8 cellular contexts compared by ENCODE assay signal in the genomic region with DNA sequence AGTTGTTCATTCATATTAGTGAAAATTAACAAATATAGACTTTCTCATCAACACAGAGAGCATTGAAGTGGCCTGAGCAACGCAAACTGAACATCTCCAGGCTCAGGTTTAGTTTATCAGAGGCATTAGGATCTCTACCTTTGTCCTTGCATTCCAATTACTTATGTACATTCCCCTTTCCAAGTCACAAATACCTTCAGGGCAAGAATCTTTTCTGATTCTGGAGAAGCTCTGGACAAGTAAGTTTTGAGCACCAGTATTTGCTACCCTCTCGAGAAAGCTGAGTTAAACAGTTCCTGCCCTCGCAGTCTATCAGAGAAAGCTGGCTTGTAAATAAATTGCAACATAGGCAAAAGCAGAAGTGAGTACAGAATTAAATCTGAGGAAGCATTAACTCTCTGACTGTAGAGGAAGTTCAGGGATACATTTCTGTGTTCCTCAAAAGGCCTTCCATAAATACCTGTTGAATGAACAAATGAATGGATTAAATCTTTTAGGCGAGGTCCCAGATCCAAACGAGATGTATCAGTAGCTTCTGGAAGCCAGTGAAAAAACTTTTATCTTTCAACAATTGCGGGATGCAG.
DNase-seq lines count a peak whose midpoint lies in the region; TF ChIP-seq lines count a peak whose summit lies in the region.

No MANE protein-coding gene starts in this region.

- peaks cover 4% of the 10 kb centered on the region for H3K4me1 ChIP-seq in mucosa of stomach (ENCODE audit: control insufficient read depth, insufficient read depth, low read length)

- H3K4me3 ChIP-seq in choroid plexus epithelial cell (ENCODE audit: low read depth, low read length) (peak overlapping the region; percentile 89), mucosa of stomach (ENCODE audit: low read length) (peak overlapping the region; percentile 53)

- H3K36me3 ChIP-seq in mucosa of stomach (ENCODE audit: control insufficient read depth, insufficient read depth, low read length): no peaks in the 10 kb centered on the region

- H3K9ac ChIP-seq in mucosa of stomach (ENCODE audit: low read length): peak overlapping the region; percentile 84

- no peaks in the 10 kb centered on the region for H3K27me3 ChIP-seq in mucosa of stomach (ENCODE audit: control insufficient read depth, insufficient read depth, low read length)

- DNase-seq in GM10266 (ENCODE audit: extremely low spot score) (peak; percentile 21), NOMO-1 treated with DMSO at 0.1 percent for 48 hours (lab: John Stamatoyannopoulos, UW; ENCODE audit: unreplicated experiment) (peak; percentile 96), choroid plexus epithelial cell (ENCODE audit: low read depth) (no peak), UCSD-AML1 (lab: John Stamatoyannopoulos, UW; ENCODE audit: unreplicated experiment) (no peak), COLO829 (ENCODE audit: low spot score) (no peak), NCI-H2227 treated with DMSO at 0.1 percent for 48 hours (lab: John Stamatoyannopoulos, UW) (no peak)
- no peak for DNase-seq in NK-92 treated with Interleukin-12 subunit alpha and Interleukin-12 subunit beta, amount 100 ng/mL, for 24 hours (lab: John Stamatoyannopoulos, UW)

- no peaks in the 10 kb centered on the region for H3K9me3 ChIP-seq in mucosa of stomach (ENCODE audit: control insufficient read depth, low read length)

- TF ChIP-seq CTCF in GM10266 (IDR thresholded peaks at IDR 0.05; ENCODE audit: control insufficient read depth, insufficient read depth, low read depth, missing control alignments) (no peak), choroid plexus epithelial cell (conservative IDR thresholded peaks at IDR 0.05; ENCODE audit: low read depth, low read length) (no peak)

Comparison
In these comparisons a context has a peak if more than half of its experiments do, and no peak if none do; other contexts are left out.
1. DNase-seq: peak in GM10266 (single experiment) and NOMO-1 treated with DMSO at 0.1 percent for 48 hours (single experiment); none in choroid plexus epithelial cell (single experiment), UCSD-AML1 (single experiment), COLO829 (single experiment), NCI-H2227 treated with DMSO at 0.1 percent for 48 hours (single experiment) and NK-92 treated with Interleukin-12 subunit alpha and Interleukin-12 subunit beta, amount 100 ng/mL, for 24 hours (single experiment).